7 cellular contexts compared by ENCODE assay signal in the genomic region with DNA sequence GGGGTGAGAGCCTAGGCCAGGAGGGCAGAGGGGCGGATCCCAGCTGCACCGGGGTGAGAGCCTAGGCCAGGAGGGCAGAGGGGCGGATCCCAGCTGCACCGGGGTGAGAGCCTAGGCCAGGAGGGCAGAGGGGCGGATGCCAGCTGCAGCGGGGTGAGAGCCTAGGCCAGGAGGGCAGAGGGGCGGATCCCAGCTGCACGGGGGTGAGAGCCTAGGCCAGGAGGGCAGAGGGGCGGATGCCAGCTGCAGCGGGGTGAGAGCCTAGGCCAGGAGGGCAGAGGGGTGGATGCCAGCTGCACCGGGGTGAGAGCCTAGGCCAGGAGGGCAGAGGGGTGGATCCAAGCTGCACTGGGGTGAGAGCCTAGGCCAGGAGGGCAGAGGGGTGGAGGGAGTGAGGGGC. TPM values are rescaled to one million over a fixed set of nuclear protein-coding genes. Genes with fewer than 3 reads are reported as not detected.
"Had no signal": no experiment of that assay in that cellular context is flagged by ENCODE, and none has a peak within 500 bp of the region (broad histone marks: within the 10 kb centered on the region; RNA-seq: fewer than 3 reads in every experiment).

No MANE protein-coding gene starts in this region.

RNA-seq across cellular contexts. Expression of gene GALP, which starts 0.5 kb away (rescaled TPM):
- total RNA-seq: GM23248, H7, HFFc6, HT1080, IMR-90, K562 had no signal
- polyA plus RNA-seq: GM23248, IMR-90, K562 had no signal

RNA-seq across cellular contexts. Expression of gene ZSCAN5B, which starts 21.3 kb away (rescaled TPM):
- total RNA-seq: GM23248, H7, HT1080, IMR-90 had no signal
- polyA plus RNA-seq: GM23248, IMR-90 had no signal

RNA-seq across cellular contexts. Expression of gene ZSCAN5C, which starts 25.8 kb away (rescaled TPM):
- total RNA-seq: GM23248, H4, H7, HFFc6, HT1080, IMR-90, K562 had no signal
- polyA plus RNA-seq: GM23248, IMR-90 had no signal
